In genomic region chr3:153903430-153903829, GRCh38 we compare ENCODE assay signal across 14 cellular contexts.
DNase-seq lines count a peak whose midpoint lies in the region; ATAC-seq, FAIRE-seq and TF ChIP-seq lines count a peak whose summit lies in the region.
"Had no signal": no experiment of that assay in that cellular context is flagged by ENCODE, and none has a peak within 500 bp of the region (broad histone marks: within the 10 kb centered on the region; RNA-seq: fewer than 3 reads in every experiment).

No MANE protein-coding gene starts in this region.

- H3K4me1 Mint-ChIP-seq in T-helper 2 cell treated with Interferon-gamma antibody and Interleukin-4, amounts not matched to agents 5 μg/mL and 100 μg/mL, for 36 hours (ENCODE audit: low read depth), result no peaks in the 10 kb centered on the region
- H3K4me1 Mint-ChIP-seq in activated naive CD4-positive, alpha-beta T cell treated with anti-CD3 and anti-CD28 coated beads, Interleukin-2, amount 10 ng/mL, durations not matched to agents 7 days and 5 days, result no peaks in the 10 kb centered on the region
- H3K4me1 Mint-ChIP-seq: stimulated activated naive B cell treated with anti-CD40 and anti-IgM and Interleukin-4, amounts not matched to agents 10 μg/mL and 1 μg/mL and 100 μg/mL, for 72 hours had no signal

- H3K4me3 Mint-ChIP-seq in T-helper 2 cell treated with Interferon-gamma antibody and Interleukin-4, amounts not matched to agents 5 μg/mL and 100 μg/mL, for 36 hours, result no peak overlapping the region
- no peak overlapping the region for H3K4me3 Mint-ChIP-seq in activated naive CD4-positive, alpha-beta T cell treated with anti-CD3 and anti-CD28 coated beads, Interleukin-2, amount 10 ng/mL, durations not matched to agents 7 days and 5 days
- H3K4me3 Mint-ChIP-seq: stimulated activated naive B cell treated with anti-CD40 and anti-IgM and Interleukin-4, amounts not matched to agents 10 μg/mL and 1 μg/mL and 100 μg/mL, for 72 hours had no signal

- no peak for TF ChIP-seq RAD21 in HCT116 (IDR thresholded peaks at IDR 0.05; ENCODE audit: low read depth)

- no TSS peak for BruUV-seq in HCT116 (replicated peaks; lab: Mats Ljungman, UMichigan)

- H2AFZ ChIP-seq in HCT116 (ENCODE audit: low read depth, low read length, poor library complexity, severe bottlenecking), result no peak overlapping the region

- POLR2A ChIA-PET in HCT116 (lab: Charles Lee), result no interaction called here

- H3K27ac Mint-ChIP-seq in T-helper 2 cell treated with Interferon-gamma antibody and Interleukin-4, amounts not matched to agents 5 μg/mL and 100 μg/mL, for 36 hours, result no peak overlapping the region
- H3K27ac Mint-ChIP-seq in activated naive CD4-positive, alpha-beta T cell treated with anti-CD3 and anti-CD28 coated beads, Interleukin-2, amount 10 ng/mL, durations not matched to agents 7 days and 5 days, result no peak overlapping the region
- H3K27ac Mint-ChIP-seq: stimulated activated naive B cell treated with anti-CD40 and anti-IgM and Interleukin-4, amounts not matched to agents 10 μg/mL and 1 μg/mL and 100 μg/mL, for 72 hours had no signal

- H3K36me3 ChIP-seq in HCT116 (ENCODE audit: control insufficient read depth in 1 of 2, insufficient read depth in 2 of 2, low read length in 2 of 2), result no peaks in the 10 kb centered on the region
- H3K36me3 ChIP-seq: cardiac muscle cell, neutrophil had no signal

- TF ChIP-seq POLR2A in HCT116 (IDR thresholded peaks at IDR 0.05; ENCODE audit: borderline replicate concordance, extremely low read depth, insufficient read depth, insufficient read length), result no peak

- no peak overlapping the region for H3K27ac ChIP-seq in HCT116 (ENCODE audit: low read depth, low read length)
- H3K27ac ChIP-seq: cardiac muscle cell, neutrophil had no signal

- no peaks in the 10 kb centered on the region for H3K9me3 ChIP-seq in HCT116 (ENCODE audit: control insufficient read depth in 1 of 2, insufficient read depth in 1 of 2, low read depth in 1 of 2, low read length in 2 of 2)
- H3K9me3 ChIP-seq: neutrophil had no signal

- H4K20me1 ChIP-seq in HCT116 (ENCODE audit: insufficient read depth), result no peaks in the 10 kb centered on the region

- no peaks in the 10 kb centered on the region for H3K27me3 ChIP-seq in HCT116 (ENCODE audit: insufficient read depth, low read length)
- H3K27me3 ChIP-seq: cardiac muscle cell, neutrophil had no signal

- FAIRE-seq in GM19239 (lab: Jason Lieb, UNC), result peak; percentile 63
- FAIRE-seq: TTC549 had no signal

- no peaks in the 10 kb centered on the region for H3K9me3 Mint-ChIP-seq in T-helper 2 cell treated with Interferon-gamma antibody and Interleukin-4, amounts not matched to agents 5 μg/mL and 100 μg/mL, for 36 hours
- no peaks in the 10 kb centered on the region for H3K9me3 Mint-ChIP-seq in activated naive CD4-positive, alpha-beta T cell treated with anti-CD3 and anti-CD28 coated beads, Interleukin-2, amount 10 ng/mL, durations not matched to agents 7 days and 5 days

- CTCF ChIA-PET in HCT116 (lab: Charles Lee), result no interaction called here
- CTCF ChIA-PET in activated naive CD4-positive, alpha-beta T cell treated with anti-CD3 and anti-CD28 coated beads, Interleukin-2, amount 10 ng/mL, durations not matched to agents 7 days and 5 days (lab: Charles Lee), result no interaction called here

- DNase-seq in GM19239 (ENCODE audit: insufficient read length, low spot score), result no peak
- DNase-seq in HCT116 (ENCODE audit: low read depth, low spot score), result no peak
- DNase-seq in iPS-NIHi7 (ENCODE audit: extremely low spot score), result peak; percentile 30
- DNase-seq in SKM-1 (lab: John Stamatoyannopoulos, UW; ENCODE audit: unreplicated experiment), result no peak
- no peak for DNase-seq in T-helper 2 cell treated with Interferon-gamma antibody and Interleukin-4, amounts not matched to agents 5 μg/mL and 100 μg/mL, for 36 hours (ENCODE audit: low spot score)
- DNase-seq in activated naive CD4-positive, alpha-beta T cell treated with anti-CD3 and anti-CD28 coated beads, Interleukin-2, amount 10 ng/mL, durations not matched to agents 7 days and 5 days, result no peak
- no peak for DNase-seq in amniotic stem cell (lab: John Stamatoyannopoulos, UW)
- DNase-seq: left colon; NCI-H146; stimulated activated naive B cell treated with anti-CD40 and anti-IgM and Interleukin-4, amounts not matched to agents 10 μg/mL and 1 μg/mL and 100 μg/mL, for 72 hours had no signal

- H3K4me3 ChIP-seq in HCT116 (replicated peaks in 1 of 2; ENCODE audit: low read depth in 1 of 2, low read length in 2 of 2), result no peak overlapping the region
- H3K4me3 ChIP-seq: cardiac muscle cell had no signal

- H3K79me2 ChIP-seq in HCT116 (ENCODE audit: insufficient read depth, low read length), result no peaks in the 10 kb centered on the region

- RAD21 ChIA-PET in HCT116 (lab: Charles Lee; ENCODE audit: low non-redundant PET in 1 of 2, low total read pairs in 2 of 2, uncharacterized antibody in 2 of 2, unreplicated experiment in 2 of 2), result no interaction called here

- no peaks in the 10 kb centered on the region for H3K9me2 ChIP-seq in HCT116 (ENCODE audit: insufficient read depth)

- intact Hi-C loops in HCT116 (cut with micrococcal nuclease), result no loop called here

- no peak overlapping the region for H3K4me2 ChIP-seq in HCT116 (ENCODE audit: low read length)

- peak in 2 of 3 experiments; percentile 56; a peak in 4 of 6 replicates for TF ChIP-seq CTCF in HCT116 (IDR thresholded peaks at IDR 0.05 in 2 of 3, conservative IDR thresholded peaks at IDR 0.05 in 1 of 3; ENCODE audit: borderline replicate concordance in 1 of 3, insufficient read depth in 1 of 3, low read depth in 2 of 3, low read length in 2 of 3)

- ATAC-seq in HCT116, result peak; percentile 97
- peak; percentile 75 for ATAC-seq in HG03469 (IDR thresholded peaks at IDR 0.05; ENCODE audit: unreplicated experiment)
- ATAC-seq: left colon had no signal

- H3K27me3 Mint-ChIP-seq in T-helper 2 cell treated with Interferon-gamma antibody and Interleukin-4, amounts not matched to agents 5 μg/mL and 100 μg/mL, for 36 hours (ENCODE audit: low read depth), result no peaks in the 10 kb centered on the region
- H3K27me3 Mint-ChIP-seq in activated naive CD4-positive, alpha-beta T cell treated with anti-CD3 and anti-CD28 coated beads, Interleukin-2, amount 10 ng/mL, durations not matched to agents 7 days and 5 days, result no peaks in the 10 kb centered on the region
- H3K27me3 Mint-ChIP-seq: stimulated activated naive B cell treated with anti-CD40 and anti-IgM and Interleukin-4, amounts not matched to agents 10 μg/mL and 1 μg/mL and 100 μg/mL, for 72 hours had no signal

- no peaks in the 10 kb centered on the region for H3K36me3 Mint-ChIP-seq in T-helper 2 cell treated with Interferon-gamma antibody and Interleukin-4, amounts not matched to agents 5 μg/mL and 100 μg/mL, for 36 hours (ENCODE audit: low read depth)
- H3K36me3 Mint-ChIP-seq in activated naive CD4-positive, alpha-beta T cell treated with anti-CD3 and anti-CD28 coated beads, Interleukin-2, amount 10 ng/mL, durations not matched to agents 7 days and 5 days, result no peaks in the 10 kb centered on the region
- H3K36me3 Mint-ChIP-seq: stimulated activated naive B cell treated with anti-CD40 and anti-IgM and Interleukin-4, amounts not matched to agents 10 μg/mL and 1 μg/mL and 100 μg/mL, for 72 hours had no signal

- H3K4me1 ChIP-seq in HCT116 (ENCODE audit: control insufficient read depth in 1 of 2, insufficient read depth in 2 of 2, low read length in 2 of 2), result peaks cover 0 to 9% of the 10 kb centered on the region in 2 experiments; a peak in 2 of 4 replicates

- no peak overlapping the region for H3K9ac ChIP-seq in HCT116 (ENCODE audit: low read length)

TF ChIP-seq in HCT116, 20 proteins besides CTCF, POLR2A, EP300 and RAD21:
- no peak for TF ChIP-seq EZH2 (IDR thresholded peaks at IDR 0.05)
- no peak for TF ChIP-seq EZH2phosphoT487 (IDR thresholded peaks at IDR 0.05; ENCODE audit: borderline replicate concordance)
